In the genomic region with DNA sequence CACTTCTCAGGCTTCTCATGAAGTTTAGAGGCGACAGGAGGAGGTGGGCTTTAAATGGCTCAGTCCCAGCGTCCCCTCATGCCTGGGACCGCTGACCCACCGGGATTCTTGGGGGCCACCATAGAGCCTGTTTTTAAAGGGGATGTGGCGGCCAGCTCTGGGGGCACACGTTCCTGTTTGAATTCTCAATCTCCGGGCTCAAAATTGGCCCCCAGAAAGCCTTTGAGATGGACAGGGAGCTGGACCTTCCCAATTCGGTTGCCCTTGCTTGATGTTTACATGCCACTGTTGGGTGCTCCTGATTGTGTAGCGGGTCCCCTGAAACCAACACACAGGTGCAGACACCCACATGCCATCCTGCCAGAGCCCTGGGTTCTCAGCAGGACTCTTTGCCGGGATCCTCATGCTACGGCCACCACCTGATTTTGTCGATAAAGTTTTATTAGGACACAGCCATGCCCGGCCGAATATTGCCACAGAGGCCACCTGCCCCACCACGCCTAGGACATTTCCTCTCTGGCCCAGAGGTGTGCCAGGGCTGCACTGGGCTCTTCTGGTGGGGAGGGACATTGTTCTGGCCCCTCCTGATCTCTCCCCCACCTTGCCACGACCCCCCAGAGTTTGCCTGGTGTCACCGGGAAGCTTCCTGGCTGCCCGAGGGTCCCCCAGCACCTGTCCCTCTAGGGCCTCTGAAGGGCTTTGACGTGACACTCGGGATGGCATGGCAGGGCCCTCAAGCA, we compare ENCODE assay signal across 18 cellular contexts.
DNase-seq lines count a peak whose midpoint lies in the region; ATAC-seq and TF ChIP-seq lines count a peak whose summit lies in the region.
"Had no signal": no experiment of that assay in that cellular context is flagged by ENCODE, and none has a peak within 500 bp of the region (broad histone marks: within the 10 kb centered on the region; RNA-seq: fewer than 3 reads in every experiment).

No MANE protein-coding gene starts in this region.

- no peaks in the 10 kb centered on the region for H3K27me3 ChIP-seq in colonic mucosa
- H3K27me3 ChIP-seq: adrenal gland, ovary had no signal

- H3K27ac Mint-ChIP-seq in neural crest cell (ENCODE audit: unreplicated experiment), result no peak overlapping the region

- no peak overlapping the region for H3K4me3 Mint-ChIP-seq in neural crest cell

- H3K9ac ChIP-seq in colonic mucosa (ENCODE audit: low read depth in 2 of 2, low read length in 2 of 2), result no peak overlapping the region

- H3K36me3 ChIP-seq in colonic mucosa, result no peaks in the 10 kb centered on the region
- H3K36me3 ChIP-seq: adrenal gland, ovary had no signal

- ATAC-seq in left ventricle myocardium superior (no peak), Right ventricle myocardium superior (ENCODE audit: poor library complexity) (no peak), GM21515 (IDR thresholded peaks at IDR 0.05; ENCODE audit: unreplicated experiment) (no peak)

- peak; percentile 21 for DNase-seq in left ventricle myocardium superior
- no peak for DNase-seq in Right ventricle myocardium superior
- peak; percentile 14 for DNase-seq in colonic mucosa
- peak; percentile 0 for DNase-seq in neural crest cell (ENCODE audit: low read depth, low spot score)
- no peak for DNase-seq in medulla oblongata (ENCODE audit: extremely low spot score)
- DNase-seq in globus pallidus (ENCODE audit: low spot score), result no peak
- DNase-seq: activated CD4-positive, CD25-positive, alpha-beta regulatory T cell treated with anti-CD3 and anti-CD28 coated beads, Interleukin-2, amount 50 U/mL, for 72 hours; caudate nucleus; effector memory CD4-positive, alpha-beta T cell; midbrain; NCI-H2081; NCI-H510A; SIG-M5 had no signal

- no peak for TF ChIP-seq CTCF in colonic mucosa (IDR thresholded peaks at IDR 0.05)
- TF ChIP-seq CTCF in neural crest cell (conservative IDR thresholded peaks at IDR 0.05), result no peak

- no peaks in the 10 kb centered on the region for H3K4me1 ChIP-seq in colonic mucosa

- intact Hi-C loops in left ventricle myocardium superior (cut with micrococcal nuclease), result loop anchor here (10.0 kb wide), 1 partner anchor 52 kb away; no protein-coding TSS in a partner anchor
- intact Hi-C loops in Right ventricle myocardium superior (cut with DNase I), result no loop called here
- intact Hi-C loops in colonic mucosa (cut with DNase I), result no loop called here

- no peaks in the 10 kb centered on the region for H3K9me3 Mint-ChIP-seq in neural crest cell

- H3K36me3 Mint-ChIP-seq in neural crest cell (ENCODE audit: low read depth), result no peaks in the 10 kb centered on the region

- H3K27ac ChIP-seq in colonic mucosa, result no peak overlapping the region
- H3K27ac ChIP-seq: ovary had no signal

- no peaks in the 10 kb centered on the region for H3K27me3 Mint-ChIP-seq in neural crest cell (ENCODE audit: low read depth)

- no peak overlapping the region for H3K4me3 ChIP-seq in colonic mucosa
- H3K4me3 ChIP-seq: adrenal gland, ovary, smooth muscle cell had no signal

- H3K9me3 ChIP-seq in colonic mucosa, result no peaks in the 10 kb centered on the region
- H3K9me3 ChIP-seq: adrenal gland, Caco-2, ovary had no signal

- H3K4me1 Mint-ChIP-seq in neural crest cell, result no peaks in the 10 kb centered on the region

Comparison
In these comparisons a context has a peak if more than half of its experiments do, and no peak if none do; other contexts are left out.
1. DNase-seq: peak in left ventricle myocardium superior (single experiment), colonic mucosa (single experiment) and neural crest cell (single experiment); none in Right ventricle myocardium superior (single experiment), medulla oblongata (single experiment) and globus pallidus (single experiment).